ENCODE assay signal across 17 cellular contexts in genomic region chr2:20129320-20130274, GRCh38.
A peak's percentile ranks its signal among the peaks of the same experiment; 100 is the strongest.
DNase-seq lines count a peak whose midpoint lies in the region; ATAC-seq, FAIRE-seq and TF ChIP-seq lines count a peak whose summit lies in the region.
"Had no signal": no experiment of that assay in that cellular context is flagged by ENCODE, and none has a peak within 500 bp of the region (broad histone marks: within the 10 kb centered on the region; RNA-seq: fewer than 3 reads in every experiment).

No MANE protein-coding gene starts in this region.

- no peak for FAIRE-seq in kidney (lab: Jason Lieb, UNC)
- FAIRE-seq: GM12891, K562 had no signal

- H3K27ac Mint-ChIP-seq in progenitor cell of endocrine pancreas = peak overlapping the region; percentile 51

- H3K4me1 Mint-ChIP-seq in progenitor cell of endocrine pancreas (ENCODE audit: low read depth) = peaks cover 26% of the 10 kb centered on the region
- H3K4me1 Mint-ChIP-seq: central memory CD8-positive, alpha-beta T cell had no signal

- H3K36me3 Mint-ChIP-seq in progenitor cell of endocrine pancreas (ENCODE audit: insufficient read depth) = no peaks in the 10 kb centered on the region

- H3K4me3 Mint-ChIP-seq in progenitor cell of endocrine pancreas (ENCODE audit: low read depth) = peak overlapping the region; percentile 24
- H3K4me3 Mint-ChIP-seq: central memory CD8-positive, alpha-beta T cell had no signal

- H3K4me3 ChIP-seq in kidney (ENCODE audit: low read length in 2 of 2) = peak overlapping the region in 1 of 2 donors; percentile 1
- H3K4me3 ChIP-seq: heart left ventricle, K562, SJCRH30 had no signal

- H3K36me3 ChIP-seq in kidney (ENCODE audit: control insufficient read depth in 1 of 2, insufficient read depth in 2 of 2, low read length in 2 of 2) = no peaks in the 10 kb centered on the region
- H3K36me3 ChIP-seq: heart left ventricle, neutrophil, SJCRH30 had no signal

- H3K9me3 Mint-ChIP-seq in progenitor cell of endocrine pancreas (ENCODE audit: low read depth) = no peaks in the 10 kb centered on the region
- H3K9me3 Mint-ChIP-seq: central memory CD8-positive, alpha-beta T cell had no signal

- H3K27ac ChIP-seq in kidney (ENCODE audit: low read depth in 2 of 2, low read length in 2 of 2) = peak overlapping the region; percentile 85 to 92
- H3K27ac ChIP-seq: heart left ventricle, neutrophil, SJCRH30 had no signal

- ATAC-seq in HG03039 (IDR thresholded peaks at IDR 0.05; ENCODE audit: unreplicated experiment) = no peak
- ATAC-seq: activated CD4-positive, CD25-positive, alpha-beta regulatory T cell treated with anti-CD3 and anti-CD28 coated beads, Interleukin-2, amount 50 U/mL, for 24 hours; heart left ventricle; K562 had no signal

- intact Hi-C loops in kidney (cut with DNase I) = no loop called here

- TF ChIP-seq CTCF in kidney (IDR thresholded peaks at IDR 0.05; ENCODE audit: borderline replicate concordance, extremely low read depth, insufficient read depth) (no peak), progenitor cell of endocrine pancreas (IDR thresholded peaks at IDR 0.05; ENCODE audit: unreplicated experiment) (no peak)

- peak; percentile 78 for DNase-seq in NCI-H1105 (lab: John Stamatoyannopoulos, UW)
- peak; percentile 76 for DNase-seq in NCI-H345 (lab: John Stamatoyannopoulos, UW)
- no peak for DNase-seq in kidney
- DNase-seq in progenitor cell of endocrine pancreas (ENCODE audit: low spot score, unreplicated experiment) = no peak
- no peak for DNase-seq in occipital lobe (lab: John Stamatoyannopoulos, UW)
- DNase-seq in HK-2 (ENCODE audit: unreplicated experiment) = no peak
- DNase-seq: GF-D8; heart left ventricle; NCI-H446; SJCRH30; stimulated activated CD4-positive, alpha-beta T cell treated with anti-CD3 and anti-CD28 coated beads, Interleukin-2, amount 100 ng/mL, for 48 hours had no signal

- H3K9me3 ChIP-seq in kidney (ENCODE audit: control insufficient read depth in 1 of 2, low read length in 2 of 2) = no peaks in the 10 kb centered on the region
- H3K9me3 ChIP-seq: heart left ventricle, neutrophil, SJCRH30 had no signal

- H3K27me3 Mint-ChIP-seq in progenitor cell of endocrine pancreas = peaks cover 25% of the 10 kb centered on the region

- peaks cover 22 to 44% of the 10 kb centered on the region in 2 donors for H3K4me1 ChIP-seq in kidney (ENCODE audit: control insufficient read depth in 1 of 2, insufficient read depth in 1 of 2, low read depth in 1 of 2, low read length in 2 of 2)

- H3K9ac ChIP-seq in kidney (ENCODE audit: low read length in 2 of 2) = no peak overlapping the region

Comparison
In these comparisons a context has a peak if more than half of its experiments do, and no peak if none do; other contexts are left out.
1. DNase-seq: peak in NCI-H1105 (single experiment) and NCI-H345 (single experiment); none in kidney (single experiment), progenitor cell of endocrine pancreas (single experiment), occipital lobe (single experiment) and HK-2 (single experiment).